24 cellular contexts compared by ENCODE assay signal in the genomic region with DNA sequence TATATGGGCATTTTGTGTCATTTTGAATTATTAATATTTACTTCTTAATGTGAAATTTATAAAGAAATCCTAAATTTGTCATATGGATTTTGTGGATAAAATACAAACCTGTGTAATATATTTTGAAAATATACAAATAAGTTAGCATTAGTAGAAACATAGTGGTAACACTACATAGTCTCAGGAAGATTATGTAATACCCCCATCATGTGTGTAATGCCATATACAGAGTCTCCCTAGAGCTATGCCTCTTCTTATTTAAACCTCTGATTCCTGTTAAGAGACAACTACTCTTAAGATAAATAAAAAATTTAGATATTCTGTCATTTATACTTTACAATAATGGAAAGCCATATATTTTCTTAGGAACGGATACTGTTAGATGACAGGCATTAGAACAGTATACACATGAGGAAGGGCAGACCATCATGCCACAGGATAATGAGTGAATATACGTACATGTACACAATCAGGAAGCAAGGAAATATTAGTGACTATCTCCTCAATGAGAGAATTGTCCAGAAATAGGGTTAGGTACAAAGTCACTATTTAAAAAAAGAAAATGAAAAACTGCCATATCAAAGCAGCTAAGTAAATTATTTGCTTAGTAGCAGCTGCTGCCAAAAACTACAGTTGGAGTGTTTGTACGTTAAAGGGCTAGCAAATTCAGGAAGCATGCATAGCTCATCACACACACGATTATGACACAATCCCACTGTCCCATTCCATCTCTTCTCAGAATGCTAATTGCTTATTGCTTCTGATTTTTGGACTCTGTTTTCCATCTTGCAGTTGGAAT.
DNase-seq lines count a peak whose midpoint lies in the region; ATAC-seq, FAIRE-seq and TF ChIP-seq lines count a peak whose summit lies in the region.
"Had no signal": no experiment of that assay in that cellular context is flagged by ENCODE, and none has a peak within 500 bp of the region (broad histone marks: within the 10 kb centered on the region; RNA-seq: fewer than 3 reads in every experiment).

No MANE protein-coding gene starts in this region.

- H2AFZ ChIP-seq in HepG2 (ENCODE audit: low read length) = no peak overlapping the region

- ATAC-seq in HepG2 (no peak), HG02840 (IDR thresholded peaks at IDR 0.05; ENCODE audit: low FRiP score, unreplicated experiment) (no peak), HG03432 (IDR thresholded peaks at IDR 0.05; ENCODE audit: unreplicated experiment) (no peak)

- TF ChIP-seq CTCF in liver (IDR thresholded peaks at IDR 0.05; ENCODE audit: low read depth, low read length, missing input control) = no peak
- no peak for TF ChIP-seq CTCF in HepG2 (CRISPR knock-in tag; IDR thresholded peaks at IDR 0.05)
- no peak for TF ChIP-seq CTCF in esophagus squamous epithelium (IDR thresholded peaks at IDR 0.05)

- no peaks in the 10 kb centered on the region for H3K9me3 ChIP-seq in liver (ENCODE audit: control insufficient read depth in 4 of 4, low read length in 3 of 4)
- H3K9me3 ChIP-seq in HepG2 (ENCODE audit: low read length) = no peaks in the 10 kb centered on the region
- H3K9me3 ChIP-seq in esophagus squamous epithelium = no peaks in the 10 kb centered on the region
- H3K9me3 ChIP-seq: esophagus muscularis mucosa, spleen, thoracic aorta had no signal

- no peaks in the 10 kb centered on the region for H4K20me1 ChIP-seq in HepG2 (ENCODE audit: insufficient read depth, low read length)

- H3K4me1 ChIP-seq in liver (ENCODE audit: control insufficient read depth in 4 of 4, insufficient read depth in 4 of 4, low read length in 3 of 4) (peaks cover 0 to 9% (median 7%) of the 10 kb centered on the region in 4 donors), HepG2 (ENCODE audit: insufficient read depth, low read length) (no peaks in the 10 kb centered on the region), esophagus squamous epithelium (no peaks in the 10 kb centered on the region)
- H3K4me1 ChIP-seq: spleen had no signal

- H3K9ac ChIP-seq in liver (ENCODE audit: low read depth in 1 of 2, low read length in 2 of 2) = no peak overlapping the region
- H3K9ac ChIP-seq in HepG2 (ENCODE audit: insufficient read depth, low read depth, low read length) = no peak overlapping the region

- BruUV-seq in HepG2 (replicated peaks; lab: Mats Ljungman, UMichigan) = no TSS peak

- intact Hi-C loops in HepG2 (cut with micrococcal nuclease; ENCODE audit: unreplicated experiment) = no loop called here
- intact Hi-C loops in esophagus squamous epithelium (cut with DNase I) = no loop called here

- H3K27me3 ChIP-seq in liver (ENCODE audit: control insufficient read depth in 4 of 4, insufficient read depth in 4 of 4, low read length in 3 of 4) (no peaks in the 10 kb centered on the region), HepG2 (ENCODE audit: control insufficient read depth in 1 of 2, insufficient read depth in 2 of 2, low read length in 2 of 2) (no peaks in the 10 kb centered on the region), esophagus squamous epithelium (no peaks in the 10 kb centered on the region)
- H3K27me3 ChIP-seq: brain microvascular endothelial cell, esophagus muscularis mucosa, spleen had no signal

- FAIRE-seq in HepG2 (lab: Jason Lieb, UNC) (no peak), islet of Langerhans (lab: Jason Lieb, UNC) (peak; percentile 88)
- FAIRE-seq: GM12892, keratinocyte had no signal

- TF ChIP-seq POLR2A in HepG2 (IDR thresholded peaks at IDR 0.05; ENCODE audit: insufficient read depth in 1 of 2, low read depth in 2 of 2, low read length in 2 of 2) = no peak
- no peak for TF ChIP-seq POLR2A in esophagus squamous epithelium (IDR thresholded peaks at IDR 0.05)

- H3K79me2 ChIP-seq in HepG2 (ENCODE audit: insufficient read depth, low read length) = no peaks in the 10 kb centered on the region

- H3K36me3 ChIP-seq in liver (ENCODE audit: control insufficient read depth in 4 of 4, insufficient read depth in 3 of 4, low read depth in 1 of 4, low read length in 3 of 4) (no peaks in the 10 kb centered on the region), HepG2 (replicated peaks in 1 of 2; ENCODE audit: control insufficient read depth in 1 of 2, insufficient read depth in 2 of 2, low read length in 2 of 2) (no peaks in the 10 kb centered on the region), esophagus squamous epithelium (no peaks in the 10 kb centered on the region)
- H3K36me3 ChIP-seq: brain microvascular endothelial cell, esophagus muscularis mucosa, spleen, thoracic aorta had no signal

- TF ChIP-seq RAD21 in liver (IDR thresholded peaks at IDR 0.05) = peak in 1 of 2 donors; percentile 9
- no peak for TF ChIP-seq RAD21 in HepG2 (CRISPR knock-in tag; IDR thresholded peaks at IDR 0.05)

- TF ChIP-seq EP300 in HepG2 (IDR thresholded peaks at IDR 0.05; ENCODE audit: low read depth in 2 of 2, low read length in 2 of 2) = no peak
- TF ChIP-seq EP300 in HepG2 (CRISPR knock-in tag; IDR thresholded peaks at IDR 0.05; ENCODE audit: borderline replicate concordance) = no peak

- DNase-seq in HepG2 (ENCODE audit: low spot score) (no peak), NCI-H748 treated with DMSO at 0.1 percent for 48 hours (lab: John Stamatoyannopoulos, UW) (peak; percentile 9), NCI-H524 treated with DMSO at 0.1 percent for 48 hours (lab: John Stamatoyannopoulos, UW) (no peak), esophagus squamous epithelium (lab: John Stamatoyannopoulos, UW) (no peak)
- DNase-seq: activated CD4-positive, alpha-beta memory T cell treated with anti-CD3 and anti-CD28 coated beads, Interleukin-2, amount 10 ng/mL, durations not matched to agents 7 days and 5 days; activated gamma-delta T cell treated with Interleukin-2 at 50 U/mL for 16 hours; brain microvascular endothelial cell; effector memory CD4-positive, alpha-beta T cell; HFFc6; mammary epithelial cell; NCI-H524; nucleus accumbens; spleen; stimulated activated CD4-positive, alpha-beta T cell treated with anti-CD3 and anti-CD28 coated beads, Interleukin-4, amount 100 ng/mL, for 1 hour; stimulated activated naive CD4-positive, alpha-beta T cell treated with Interleukin-2 at 50 U/mL for 16 hours; T-helper 9 cell had no signal

- in situ Hi-C loops in HepG2 (cut with HindIII; ENCODE audit: extremely low pct_ligation_motif_present, low pct_unique_long_range_greater_than_20kb) = no loop called here

- 21% methylated on average over 4 of the region's 4 CpGs for WGBS in liver
- 2% methylated on average over 4 of the region's 4 CpGs for WGBS in HepG2 (ENCODE audit: low lambda C conversion rate)
- 16 to 39% methylated on average over 4 of the region's 4 CpGs for WGBS in esophagus squamous epithelium, 2 donors

- CTCF ChIA-PET in HepG2 (lab: Yijun Ruan, JAX; ENCODE audit: low intra/inter-chr PET ratio, low total read pairs) = no interaction called here

- POLR2A ChIA-PET in HepG2 (lab: Yijun Ruan, JAX) = no interaction called here

- H3K4me2 ChIP-seq in HepG2 (ENCODE audit: low read depth, low read length) = no peak overlapping the region

- H3K27ac ChIP-seq in liver (ENCODE audit: low read depth in 1 of 2, low read length in 2 of 2) (peak overlapping the region in 1 of 2 donors; percentile 35), HepG2 (ENCODE audit: extremely low read length, insufficient read depth, low read length) (no peak overlapping the region), esophagus squamous epithelium (no peak overlapping the region)
- H3K27ac ChIP-seq: brain microvascular endothelial cell, esophagus muscularis mucosa, spleen, thoracic aorta had no signal

- no peak overlapping the region for H3K4me3 ChIP-seq in liver (ENCODE audit: low read depth in 1 of 3, low read length in 3 of 3)
- no peak overlapping the region for H3K4me3 ChIP-seq in HepG2 (replicated peaks in 1 of 3; ENCODE audit: insufficient read depth in 1 of 3, low read depth in 2 of 3, low read length in 3 of 3)
- no peak overlapping the region for H3K4me3 ChIP-seq in esophagus squamous epithelium
- H3K4me3 ChIP-seq: esophagus muscularis mucosa, spleen, thoracic aorta had no signal

TF ChIP-seq in liver, 16 proteins besides CTCF, POLR2A, EP300 and RAD21 (continues in another document):
- TF ChIP-seq RXRA (IDR thresholded peaks at IDR 0.05) = peak in 1 of 2 donors; percentile 18
- no peak for TF ChIP-seq JUND (IDR thresholded peaks at IDR 0.05)
- TF ChIP-seq SP1 (IDR thresholded peaks at IDR 0.05) = no peak
- TF ChIP-seq TAF1 (conservative IDR thresholded peaks at IDR 0.05) = no peak
- peak; percentile 51 for TF ChIP-seq YY1 (IDR thresholded peaks at IDR 0.05)
- no peak for TF ChIP-seq GABPA (IDR thresholded peaks at IDR 0.05 in 1 of 2, conservative IDR thresholded peaks at IDR 0.05 in 1 of 2)

TF ChIP-seq in HepG2, 621 proteins besides CTCF, POLR2A, EP300 and RAD21 (continues in another document):
- TF ChIP-seq GRHL1 (CRISPR knock-in tag; conservative IDR thresholded peaks at IDR 0.05) (no peak), ZBTB3 (CRISPR knock-in tag; IDR thresholded peaks at IDR 0.05; ENCODE audit: borderline replicate concordance, low read depth) (no peak), LCORL (IDR thresholded peaks at IDR 0.05) (no peak), LCORL (CRISPR knock-in tag; IDR thresholded peaks at IDR 0.05) (no peak), HDAC6 (IDR thresholded peaks at IDR 0.05; ENCODE audit: low read depth, low read length) (no peak), BATF2 (CRISPR knock-in tag; IDR thresholded peaks at IDR 0.05) (no peak), ZNF75D (CRISPR knock-in tag; IDR thresholded peaks at IDR 0.05; ENCODE audit: borderline replicate concordance) (no peak)
